In the genomic region with DNA sequence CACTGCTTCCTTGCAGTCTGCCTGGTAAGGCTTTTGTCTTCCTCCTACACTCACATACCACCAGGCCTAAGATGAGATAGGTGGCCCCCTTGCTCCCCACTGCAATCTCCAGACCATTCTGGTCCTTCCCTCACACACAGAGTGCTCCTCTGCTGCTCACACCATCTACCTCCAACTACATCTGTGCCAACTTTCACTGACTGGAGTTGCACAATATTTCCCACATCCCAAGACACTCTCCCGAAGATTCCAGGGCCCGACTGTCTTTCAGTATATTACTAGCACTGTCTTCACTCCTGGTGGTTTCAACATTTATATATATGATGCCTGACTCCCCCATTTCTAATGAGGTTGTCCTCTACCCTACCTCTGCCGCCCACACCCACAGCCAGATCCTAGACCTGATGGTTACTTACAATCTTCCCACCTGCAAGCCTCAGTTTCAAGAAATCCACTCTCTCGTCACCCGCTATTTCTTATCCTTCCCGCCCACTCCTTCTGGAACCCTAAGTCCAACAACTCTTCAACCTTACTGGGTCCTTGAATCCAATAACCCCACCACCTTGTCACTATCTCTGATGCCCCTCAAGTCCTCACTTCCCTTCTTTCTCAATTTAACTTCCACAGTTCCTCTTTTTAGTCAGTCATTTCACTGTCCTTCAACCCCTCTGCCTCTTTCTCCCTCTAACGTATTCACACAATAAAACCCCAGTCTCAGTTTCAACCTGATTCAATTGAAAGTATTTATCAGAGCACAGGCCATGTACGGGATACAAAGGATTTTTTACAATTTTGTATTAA, we compare ENCODE assay signal across 1 cellular context.
TF ChIP-seq lines count a peak whose summit lies in the region.

No MANE protein-coding gene starts in this region.

TF ChIP-seq in GM12878, 131 proteins besides CTCF, POLR2A, EP300 and RAD21 (continued from another document and continues in another):
- TF ChIP-seq, protein P1, sequence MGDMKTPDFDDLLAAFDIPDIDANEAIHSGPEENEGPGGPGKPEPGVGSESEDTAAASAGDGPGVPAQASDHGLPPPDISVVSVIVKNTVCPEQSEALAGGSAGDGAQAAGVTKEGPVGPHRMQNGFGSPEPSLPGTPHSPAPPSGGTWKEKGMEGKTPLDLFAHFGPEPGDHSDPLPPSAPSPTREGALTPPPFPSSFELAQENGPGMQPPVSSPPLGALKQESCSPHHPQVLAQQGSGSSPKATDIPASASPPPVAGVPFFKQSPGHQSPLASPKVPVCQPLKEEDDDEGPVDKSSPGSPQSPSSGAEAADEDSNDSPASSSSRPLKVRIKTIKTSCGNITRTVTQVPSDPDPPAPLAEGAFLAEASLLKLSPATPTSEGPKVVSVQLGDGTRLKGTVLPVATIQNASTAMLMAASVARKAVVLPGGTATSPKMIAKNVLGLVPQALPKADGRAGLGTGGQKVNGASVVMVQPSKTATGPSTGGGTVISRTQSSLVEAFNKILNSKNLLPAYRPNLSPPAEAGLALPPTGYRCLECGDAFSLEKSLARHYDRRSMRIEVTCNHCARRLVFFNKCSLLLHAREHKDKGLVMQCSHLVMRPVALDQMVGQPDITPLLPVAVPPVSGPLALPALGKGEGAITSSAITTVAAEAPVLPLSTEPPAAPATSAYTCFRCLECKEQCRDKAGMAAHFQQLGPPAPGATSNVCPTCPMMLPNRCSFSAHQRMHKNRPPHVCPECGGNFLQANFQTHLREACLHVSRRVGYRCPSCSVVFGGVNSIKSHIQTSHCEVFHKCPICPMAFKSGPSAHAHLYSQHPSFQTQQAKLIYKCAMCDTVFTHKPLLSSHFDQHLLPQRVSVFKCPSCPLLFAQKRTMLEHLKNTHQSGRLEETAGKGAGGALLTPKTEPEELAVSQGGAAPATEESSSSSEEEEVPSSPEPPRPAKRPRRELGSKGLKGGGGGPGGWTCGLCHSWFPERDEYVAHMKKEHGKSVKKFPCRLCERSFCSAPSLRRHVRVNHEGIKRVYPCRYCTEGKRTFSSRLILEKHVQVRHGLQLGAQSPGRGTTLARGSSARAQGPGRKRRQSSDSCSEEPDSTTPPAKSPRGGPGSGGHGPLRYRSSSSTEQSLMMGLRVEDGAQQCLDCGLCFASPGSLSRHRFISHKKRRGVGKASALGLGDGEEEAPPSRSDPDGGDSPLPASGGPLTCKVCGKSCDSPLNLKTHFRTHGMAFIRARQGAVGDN (IDR thresholded peaks at IDR 0.05), result no peak
- TF ChIP-seq NFIC (IDR thresholded peaks at IDR 0.05; ENCODE audit: low read depth, low read length) (peak; percentile 87), SRF (IDR thresholded peaks at IDR 0.05; ENCODE audit: low read depth in 2 of 2, low read length in 2 of 2) (0 out of 4 replicates have a peak, but pooled peaks of 1 of the 2 experiments have one; percentile 68), MTA2 (IDR thresholded peaks at IDR 0.05; ENCODE audit: low read depth) (peak; percentile 94), RUNX3 (IDR thresholded peaks at IDR 0.05; ENCODE audit: low read length) (peak; percentile 73), BHLHE40 (IDR thresholded peaks at IDR 0.05; ENCODE audit: borderline replicate concordance in 1 of 2, low read depth in 2 of 2, low read length in 1 of 2) (no peak), IRF5 (IDR thresholded peaks at IDR 0.05; ENCODE audit: borderline replicate concordance) (no peak), SP1 (IDR thresholded peaks at IDR 0.05; ENCODE audit: low read depth, low read length) (no peak), NR2C2 (IDR thresholded peaks at IDR 0.05; ENCODE audit: borderline replicate concordance, control insufficient read depth, insufficient read length, low read depth) (no peak), ETV6 (conservative IDR thresholded peaks at IDR 0.05 in 1 of 2, IDR thresholded peaks at IDR 0.05 in 1 of 2; ENCODE audit: borderline replicate concordance in 1 of 2, low read depth in 1 of 2) (peak in 1 of 2 experiments; percentile 60; a peak in 2 of 4 replicates), ZBTB4 (CRISPR knock-in tag; IDR thresholded peaks at IDR 0.05) (no peak), PAX5 (IDR thresholded peaks at IDR 0.05; ENCODE audit: borderline replicate concordance, low read depth, low read length) (peak; percentile 44; the same call in 1 of the 2 replicates), HSF1 (IDR thresholded peaks at IDR 0.05; ENCODE audit: low read depth, low read length) (no peak), TAF1 (IDR thresholded peaks at IDR 0.05; ENCODE audit: borderline replicate concordance, low read depth, low read length) (no peak), MEF2A (IDR thresholded peaks at IDR 0.05; ENCODE audit: insufficient read depth, low read depth, low read length) (peak; percentile 54; the same call in 1 of the 2 replicates), POLR2AphosphoS2 (IDR thresholded peaks at IDR 0.05; ENCODE audit: low read depth, low read length) (no peak), CHD1 (IDR thresholded peaks at IDR 0.05; ENCODE audit: low read depth, low read length) (no peak), RFX5 (IDR thresholded peaks at IDR 0.05; ENCODE audit: low read depth, low read length) (no peak), ZNF217 (IDR thresholded peaks at IDR 0.05) (no peak), JUNB (IDR thresholded peaks at IDR 0.05) (peak; percentile 74), ZZZ3 (IDR thresholded peaks at IDR 0.05; ENCODE audit: control insufficient read depth, insufficient read length, low read depth) (no peak), ATF3 (IDR thresholded peaks at IDR 0.05; ENCODE audit: borderline replicate concordance, extremely low read depth, low read depth, low read length) (0 out of 2 replicates have a peak, but pooled peaks have one; percentile 3), RBBP5 (conservative IDR thresholded peaks at IDR 0.05) (no peak), CHD2 (IDR thresholded peaks at IDR 0.05; ENCODE audit: borderline replicate concordance, low read depth, low read length) (no peak), STAT3 (IDR thresholded peaks at IDR 0.05; ENCODE audit: low read depth, low read length) (no peak), ZNF274 (IDR thresholded peaks at IDR 0.05; ENCODE audit: insufficient read depth, insufficient read length) (no peak), CHD4 (IDR thresholded peaks at IDR 0.05) (no peak), CEBPZ (IDR thresholded peaks at IDR 0.05; ENCODE audit: low read depth, low read length) (no peak), EGR1 (IDR thresholded peaks at IDR 0.05; ENCODE audit: borderline replicate concordance in 1 of 2, low read depth in 2 of 2, low read length in 2 of 2) (no peak; a peak in 1 of 3 replicates), DPF2 (IDR thresholded peaks at IDR 0.05) (peak; percentile 96), HDGF (IDR thresholded peaks at IDR 0.05) (0 out of 2 replicates have a peak, but pooled peaks have one; percentile 37), PML (IDR thresholded peaks at IDR 0.05; ENCODE audit: low read length) (no peak)
- TF ChIP-seq, protein P2, sequence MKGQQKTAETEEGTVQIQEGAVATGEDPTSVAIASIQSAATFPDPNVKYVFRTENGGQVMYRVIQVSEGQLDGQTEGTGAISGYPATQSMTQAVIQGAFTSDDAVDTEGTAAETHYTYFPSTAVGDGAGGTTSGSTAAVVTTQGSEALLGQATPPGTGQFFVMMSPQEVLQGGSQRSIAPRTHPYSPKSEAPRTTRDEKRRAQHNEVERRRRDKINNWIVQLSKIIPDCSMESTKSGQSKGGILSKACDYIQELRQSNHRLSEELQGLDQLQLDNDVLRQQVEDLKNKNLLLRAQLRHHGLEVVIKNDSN (IDR thresholded peaks at IDR 0.05; ENCODE audit: borderline replicate concordance, extremely low read length, insufficient read depth, low read depth, low read length), result no peak
- TF ChIP-seq, protein P3, sequence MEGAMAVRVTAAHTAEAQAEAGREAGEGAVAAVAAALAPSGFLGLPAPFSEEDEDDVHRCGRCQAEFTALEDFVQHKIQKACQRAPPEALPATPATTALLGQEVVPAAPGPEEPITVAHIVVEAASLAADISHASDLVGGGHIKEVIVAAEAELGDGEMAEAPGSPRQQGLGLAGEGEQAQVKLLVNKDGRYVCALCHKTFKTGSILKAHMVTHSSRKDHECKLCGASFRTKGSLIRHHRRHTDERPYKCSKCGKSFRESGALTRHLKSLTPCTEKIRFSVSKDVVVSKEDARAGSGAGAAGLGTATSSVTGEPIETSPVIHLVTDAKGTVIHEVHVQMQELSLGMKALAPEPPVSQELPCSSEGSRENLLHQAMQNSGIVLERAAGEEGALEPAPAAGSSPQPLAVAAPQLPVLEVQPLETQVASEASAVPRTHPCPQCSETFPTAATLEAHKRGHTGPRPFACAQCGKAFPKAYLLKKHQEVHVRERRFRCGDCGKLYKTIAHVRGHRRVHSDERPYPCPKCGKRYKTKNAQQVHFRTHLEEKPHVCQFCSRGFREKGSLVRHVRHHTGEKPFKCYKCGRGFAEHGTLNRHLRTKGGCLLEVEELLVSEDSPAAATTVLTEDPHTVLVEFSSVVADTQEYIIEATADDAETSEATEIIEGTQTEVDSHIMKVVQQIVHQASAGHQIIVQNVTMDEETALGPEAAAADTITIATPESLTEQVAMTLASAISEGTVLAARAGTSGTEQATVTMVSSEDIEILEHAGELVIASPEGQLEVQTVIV (IDR thresholded peaks at IDR 0.05; ENCODE audit: borderline replicate concordance, partially characterized antibody), result no peak
- TF ChIP-seq, protein P4, sequence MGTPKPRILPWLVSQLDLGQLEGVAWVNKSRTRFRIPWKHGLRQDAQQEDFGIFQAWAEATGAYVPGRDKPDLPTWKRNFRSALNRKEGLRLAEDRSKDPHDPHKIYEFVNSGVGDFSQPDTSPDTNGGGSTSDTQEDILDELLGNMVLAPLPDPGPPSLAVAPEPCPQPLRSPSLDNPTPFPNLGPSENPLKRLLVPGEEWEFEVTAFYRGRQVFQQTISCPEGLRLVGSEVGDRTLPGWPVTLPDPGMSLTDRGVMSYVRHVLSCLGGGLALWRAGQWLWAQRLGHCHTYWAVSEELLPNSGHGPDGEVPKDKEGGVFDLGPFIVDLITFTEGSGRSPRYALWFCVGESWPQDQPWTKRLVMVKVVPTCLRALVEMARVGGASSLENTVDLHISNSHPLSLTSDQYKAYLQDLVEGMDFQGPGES (IDR thresholded peaks at IDR 0.05), result no peak
